In the genomic region with DNA sequence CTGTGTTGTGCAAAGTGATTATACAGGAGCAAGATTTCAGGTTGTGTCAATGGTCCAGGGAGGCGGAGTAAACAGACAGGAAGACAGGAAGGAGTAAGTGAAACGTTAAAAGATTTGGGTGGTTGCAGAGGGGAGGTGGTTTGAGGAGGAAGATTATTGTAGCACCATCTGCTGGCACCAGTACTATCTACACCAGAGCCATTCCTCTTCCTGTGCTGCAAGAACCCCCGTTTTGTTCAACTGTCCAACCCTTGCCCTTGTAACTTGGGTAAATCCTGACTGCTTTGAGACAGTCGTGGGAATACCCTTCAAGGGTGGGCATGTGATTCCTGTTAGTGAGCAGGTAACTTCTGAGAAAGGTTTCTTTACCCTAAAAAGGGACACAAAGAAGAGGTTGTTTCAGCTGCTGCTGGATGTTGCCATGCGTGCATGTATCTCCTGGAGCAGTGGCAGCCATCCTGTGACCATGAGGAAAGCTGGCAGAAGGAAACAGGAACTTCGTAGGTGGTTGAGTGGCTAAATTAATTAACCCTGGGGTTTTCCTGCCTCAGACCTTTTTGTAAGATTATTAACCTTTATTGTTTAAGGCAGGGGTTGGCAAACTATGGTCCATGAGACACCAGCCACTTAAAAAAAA, we compare ENCODE assay signal across 9 cellular contexts.
DNase-seq lines count a peak whose midpoint lies in the region; ATAC-seq, FAIRE-seq and TF ChIP-seq lines count a peak whose summit lies in the region.
"Had no signal": no experiment of that assay in that cellular context is flagged by ENCODE, and none has a peak within 500 bp of the region (broad histone marks: within the 10 kb centered on the region; RNA-seq: fewer than 3 reads in every experiment).

No MANE protein-coding gene starts in this region.

- DNase-seq in NCI-H82 (lab: John Stamatoyannopoulos, UW) (peak; percentile 31), NCI-H82 treated with DMSO at 0.1 percent for 48 hours (lab: John Stamatoyannopoulos, UW; ENCODE audit: unreplicated experiment) (no peak), bronchial epithelial cell (ENCODE audit: low read depth) (no peak)
- peak; percentile 23 to 38 for DNase-seq in stimulated activated CD4-positive, alpha-beta T cell treated with anti-CD3 and anti-CD28 coated beads, Interleukin-2, amount 100 ng/mL, for 24 hours

- H3K27me3 ChIP-seq in bronchial epithelial cell (ENCODE audit: control insufficient read depth, insufficient read depth, low read length) = no peaks in the 10 kb centered on the region

- no peak for FAIRE-seq in bronchial epithelial cell (lab: Jason Lieb, UNC)

- peak; percentile 31 for TF ChIP-seq CTCF in bronchial epithelial cell (IDR thresholded peaks at IDR 0.05; ENCODE audit: insufficient read depth, low read length, severe bottlenecking)

- peak; percentile 32; the same call in 1 of the 2 replicates for TF ChIP-seq POLR2A in Raji (IDR thresholded peaks at IDR 0.05; ENCODE audit: insufficient read depth, low read depth, low read length)
- no peak for TF ChIP-seq POLR2A in GM18505 (IDR thresholded peaks at IDR 0.05; ENCODE audit: borderline replicate concordance, extremely low read depth, insufficient read depth, insufficient read length)

- ATAC-seq in GM18858 (IDR thresholded peaks at IDR 0.05; ENCODE audit: unreplicated experiment) (no peak), GM18870 (IDR thresholded peaks at IDR 0.05; ENCODE audit: unreplicated experiment) (no peak), GM18505 (IDR thresholded peaks at IDR 0.05; ENCODE audit: unreplicated experiment) (no peak)

- H3K4me3 ChIP-seq in bronchial epithelial cell (ENCODE audit: low read depth, low read length) = no peak overlapping the region
- H3K4me3 ChIP-seq: skin epidermis had no signal

- H3K36me3 ChIP-seq in bronchial epithelial cell (ENCODE audit: control insufficient read depth, insufficient read depth, low read length) = no peaks in the 10 kb centered on the region

Comparison
In these comparisons a context has a peak if more than half of its experiments do, and no peak if none do; other contexts are left out.
1. DNase-seq: peak in NCI-H82 (single experiment) and stimulated activated CD4-positive, alpha-beta T cell treated with anti-CD3 and anti-CD28 coated beads, Interleukin-2, amount 100 ng/mL, for 24 hours (2 of 2); none in NCI-H82 treated with DMSO at 0.1 percent for 48 hours (single experiment) and bronchial epithelial cell (single experiment).